Comparison of ENCODE assay signal across 15 cellular contexts in the genomic region with DNA sequence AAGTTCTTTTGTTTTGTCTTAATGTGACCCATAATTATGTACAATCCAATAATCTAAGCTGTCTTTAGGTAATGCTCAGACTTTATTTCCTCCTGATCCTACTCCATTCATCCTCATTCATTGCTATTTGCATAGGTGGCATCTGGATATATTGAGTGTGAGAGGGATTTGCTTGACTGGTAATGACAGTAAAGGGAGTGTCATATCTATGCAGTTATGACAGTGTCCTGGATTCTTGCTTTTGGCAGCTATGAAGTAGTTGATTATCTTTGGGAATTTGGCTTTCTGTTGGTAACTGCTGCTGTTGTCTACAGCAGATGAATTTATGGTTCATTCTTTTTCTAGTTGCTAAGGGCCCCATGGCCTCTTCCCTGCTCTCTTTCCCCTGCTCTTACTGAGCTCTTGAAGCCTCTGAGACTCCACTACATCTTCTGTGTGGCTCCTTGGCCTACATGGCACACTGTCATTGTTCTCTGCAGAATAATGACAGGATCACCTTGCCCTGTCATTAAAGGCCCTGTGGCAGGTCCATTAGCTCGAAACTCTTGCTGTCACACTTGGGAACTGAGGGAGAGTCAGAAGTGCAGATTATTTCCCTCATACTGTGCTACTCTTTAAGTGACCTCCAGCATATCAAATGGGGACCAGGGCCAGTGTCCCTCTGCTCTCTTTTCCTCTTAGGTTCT.
"Had no signal": no experiment of that assay in that cellular context is flagged by ENCODE, and none has a peak within 500 bp of the region (broad histone marks: within the 10 kb centered on the region; RNA-seq: fewer than 3 reads in every experiment).

No MANE protein-coding gene starts in this region.

- H3K27me3 Mint-ChIP-seq: dendritic cell treated with granulocyte-macrophage colony-stimulating factor and Interleukin-4, amounts not matched to agents 40 ng/mL and 50 ng/mL, for 4 days; naive B cell had no signal

- H3K9me3 ChIP-seq: neutrophil, suprapubic skin had no signal

- H3K4me3 ChIP-seq: suprapubic skin had no signal

- DNase-seq: activated gamma-delta T cell; activated T-cell treated with anti-CD3 and anti-CD28 coated beads, Interleukin-2, amount 50 U/mL, for 4 hours; brain microvascular endothelial cell; effector memory CD4-positive, alpha-beta T cell; foreskin keratinocyte; mammary epithelial cell; naive B cell; stimulated activated CD4-positive, alpha-beta T cell treated with anti-CD3 and anti-CD28 coated beads, Interleukin-2, amount 100 ng/mL, for 48 hours; stimulated activated naive CD4-positive, alpha-beta T cell; trophoblast cell had no signal

- ATAC-seq: activated naive CD4-positive, alpha-beta T cell treated with anti-CD3 and anti-CD28 coated beads, Interleukin-2, amount 50 U/mL, for 72 hours; activated T-cell treated with anti-CD3 and anti-CD28 coated beads, Interleukin-2, amount 50 U/mL, for 4 hours; foreskin keratinocyte had no signal

- H3K27ac ChIP-seq: brain microvascular endothelial cell, foreskin keratinocyte, neutrophil, suprapubic skin had no signal

- H3K27ac Mint-ChIP-seq: dendritic cell treated with granulocyte-macrophage colony-stimulating factor and Interleukin-4, amounts not matched to agents 40 ng/mL and 50 ng/mL, for 4 days; T-helper 2 cell treated with Interferon-gamma antibody and Interleukin-4, amounts not matched to agents 5 μg/mL and 100 μg/mL, for 36 hours had no signal

- H3K27me3 ChIP-seq: brain microvascular endothelial cell, foreskin keratinocyte, neutrophil, suprapubic skin had no signal

- H3K4me1 ChIP-seq: foreskin keratinocyte, suprapubic skin had no signal

- H3K4me3 Mint-ChIP-seq: activated T-cell treated with anti-CD3 and anti-CD28 coated beads, Interleukin-2, amount 50 U/mL, for 4 hours; dendritic cell treated with granulocyte-macrophage colony-stimulating factor and Interleukin-4, amounts not matched to agents 40 ng/mL and 50 ng/mL, for 4 days; naive B cell; T-helper 2 cell treated with Interferon-gamma antibody and Interleukin-4, amounts not matched to agents 5 μg/mL and 100 μg/mL, for 36 hours had no signal

- H3K9me3 Mint-ChIP-seq: activated naive CD4-positive, alpha-beta T cell treated with anti-CD3 and anti-CD28 coated beads, Interleukin-2, amount 50 U/mL, for 72 hours; activated T-cell treated with anti-CD3 and anti-CD28 coated beads, Interleukin-2, amount 50 U/mL, for 4 hours; dendritic cell treated with granulocyte-macrophage colony-stimulating factor and Interleukin-4, amounts not matched to agents 40 ng/mL and 50 ng/mL, for 4 days; naive B cell; T-helper 2 cell treated with Interferon-gamma antibody and Interleukin-4, amounts not matched to agents 5 μg/mL and 100 μg/mL, for 36 hours had no signal
